8 cellular contexts compared by ENCODE assay signal in the genomic region with DNA sequence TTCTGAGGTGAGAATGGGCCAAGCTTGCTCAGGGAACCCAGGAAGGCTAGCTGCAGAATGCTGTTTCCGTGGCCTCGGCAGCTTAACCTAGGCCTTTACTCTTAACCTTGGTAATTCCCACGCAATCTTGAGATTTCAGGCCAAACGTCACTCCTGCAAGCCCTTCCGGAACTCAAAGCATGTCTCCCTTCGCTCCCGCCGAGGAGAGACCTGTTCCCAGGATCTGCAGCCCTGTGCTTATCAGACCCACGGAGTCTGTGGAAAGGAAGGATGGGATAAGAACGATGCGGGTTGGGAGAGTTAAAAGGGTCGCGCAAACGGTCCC.
DNase-seq lines count a peak whose midpoint lies in the region; TF ChIP-seq lines count a peak whose summit lies in the region.

No MANE protein-coding gene starts in this region.

- no peaks in the 10 kb centered on the region for H3K27me3 ChIP-seq in DOHH2 (ENCODE audit: control insufficient read depth, low read length)

- no peaks in the 10 kb centered on the region for H3K9me2 ChIP-seq in DOHH2 (replicated peaks; ENCODE audit: control insufficient read depth, low read length)

- peak overlapping the region; percentile 74 for H3K4me3 ChIP-seq in DOHH2 (ENCODE audit: low read length)
- peak overlapping the region; percentile 58 for H3K4me3 ChIP-seq in WI38 (ENCODE audit: low read depth, low read length)
- peak overlapping the region; percentile 60 to 80 for H3K4me3 ChIP-seq in foreskin fibroblast (ENCODE audit: low read depth in 1 of 2, low read length in 2 of 2)
- peak overlapping the region; percentile 54 for H3K4me3 ChIP-seq in retinal pigment epithelial cell (ENCODE audit: low read length)

- peaks cover 5% of the 10 kb centered on the region for H3F3A ChIP-seq in DOHH2 (ENCODE audit: control insufficient read depth, insufficient read depth)

- no peaks in the 10 kb centered on the region for H3K36me3 ChIP-seq in DOHH2 (ENCODE audit: control insufficient read depth, low read length)

- no peaks in the 10 kb centered on the region for H3K9me3 ChIP-seq in DOHH2 (ENCODE audit: control insufficient read depth, insufficient read depth, low read length)

- H4K20me1 ChIP-seq in DOHH2 (ENCODE audit: control insufficient read depth, insufficient read depth, low read depth, low read length) = no peaks in the 10 kb centered on the region

- H3K4me2 ChIP-seq in DOHH2 (ENCODE audit: low read length) = peak overlapping the region; percentile 89

- TF ChIP-seq CTCF in DOHH2 (IDR thresholded peaks at IDR 0.05; ENCODE audit: low read depth, low read length, poor library complexity, severe bottlenecking) (no peak), WI38 (IDR thresholded peaks at IDR 0.05; ENCODE audit: low read depth, low read length) (no peak), foreskin fibroblast (IDR thresholded peaks at IDR 0.05; ENCODE audit: low read depth, low read length) (no peak), retinal pigment epithelial cell (conservative IDR thresholded peaks at IDR 0.05; ENCODE audit: low read depth, low read length) (no peak)

- DNase-seq in foreskin fibroblast = no peak
- DNase-seq in retinal pigment epithelial cell (ENCODE audit: low read depth) = no peak
- DNase-seq in midbrain (lab: John Stamatoyannopoulos, UW) = no peak
- no peak for DNase-seq in NCI-H1105 treated with DMSO at 0.1 percent for 48 hours (lab: John Stamatoyannopoulos, UW)
- no peak for DNase-seq in amniotic stem cell (lab: John Stamatoyannopoulos, UW)
- no peak for DNase-seq in AML-193 (lab: John Stamatoyannopoulos, UW)

- peaks cover 6% of the 10 kb centered on the region; the same call in 1 of the 2 replicates for H3K79me2 ChIP-seq in DOHH2 (ENCODE audit: control insufficient read depth, low read length)

- H3K27ac ChIP-seq in DOHH2 (ENCODE audit: low read depth, low read length) = peak overlapping the region; percentile 38; the same call in 1 of the 2 replicates

- H3K4me1 ChIP-seq in DOHH2 (ENCODE audit: control insufficient read depth, low read length) = peaks cover 18% of the 10 kb centered on the region
